ENCODE assay signal across 6 cellular contexts in the genomic region with DNA sequence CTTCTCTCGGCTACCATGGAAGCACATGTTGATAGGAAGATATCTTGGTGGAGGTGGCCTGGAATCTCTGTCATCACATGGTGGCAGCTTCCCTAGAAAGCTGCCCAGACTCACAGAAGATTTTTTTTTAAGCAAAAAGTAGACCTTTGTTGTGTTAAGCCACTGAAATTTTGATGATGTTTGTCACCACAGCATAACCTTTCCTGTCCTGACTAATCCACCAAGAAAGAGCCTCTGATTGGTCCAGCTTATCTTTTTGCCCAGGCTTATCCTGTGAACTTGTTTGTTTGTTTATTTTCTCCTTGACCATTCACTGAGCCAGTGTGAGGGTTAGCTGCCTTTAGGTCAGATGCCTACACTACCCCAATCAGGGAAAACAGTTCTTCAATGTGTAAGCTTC.
"Had no signal": no experiment of that assay in that cellular context is flagged by ENCODE, and none has a peak within 500 bp of the region (broad histone marks: within the 10 kb centered on the region; RNA-seq: fewer than 3 reads in every experiment).

No MANE protein-coding gene starts in this region.

- DNase-seq: IMR-90, KBM-7, KG1 had no signal

- H3K27ac ChIP-seq: HL-60, KMS-11 had no signal

- FAIRE-seq: HTR-8/SVneo had no signal

- H3K9ac ChIP-seq: KMS-11 had no signal

- H3K4me2 ChIP-seq: KMS-11 had no signal
